8 cellular contexts compared by ENCODE assay signal in the genomic region with DNA sequence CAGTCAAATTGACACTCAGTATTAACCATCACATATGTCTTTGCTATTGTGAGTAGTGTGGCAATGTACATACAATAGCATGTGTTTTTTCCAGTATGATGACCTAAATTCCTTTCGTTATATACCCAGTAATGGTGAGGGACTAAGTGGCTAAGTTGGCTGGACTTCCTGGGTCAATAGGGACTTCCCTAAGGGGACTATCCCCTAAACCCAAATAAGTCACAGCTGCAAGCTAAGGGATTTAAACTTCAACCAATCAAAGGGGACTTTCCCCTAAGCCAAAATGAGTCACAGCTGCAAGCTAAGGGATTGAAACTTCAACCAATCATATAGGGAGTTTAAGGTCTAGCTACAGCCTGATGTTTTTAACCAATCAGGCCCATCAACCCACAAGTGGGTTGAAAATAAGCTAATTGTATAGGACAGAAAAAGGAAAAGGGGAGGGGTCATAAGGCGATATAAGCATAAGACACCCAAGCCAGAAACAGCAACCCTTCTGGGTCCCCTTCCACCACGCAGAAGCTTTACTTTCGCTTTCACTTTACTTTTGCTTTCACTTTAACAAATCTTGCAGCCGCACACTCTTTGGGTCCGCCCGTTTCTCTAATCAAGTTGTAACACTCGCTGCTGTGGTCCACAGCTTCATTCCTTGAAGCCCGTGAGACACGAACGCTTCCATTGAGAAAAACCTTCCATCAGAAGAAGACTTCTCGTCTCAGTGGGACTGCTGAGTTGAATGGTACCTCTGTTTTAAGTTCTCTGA.
DNase-seq lines count a peak whose midpoint lies in the region; ATAC-seq and TF ChIP-seq lines count a peak whose summit lies in the region.

No MANE protein-coding gene starts in this region.

- no peaks in the 10 kb centered on the region for H3K36me3 ChIP-seq in upper lobe of right lung

- intact Hi-C loops in dorsolateral prefrontal cortex (cut with DNase I) (no loop called here), upper lobe of right lung (cut with DNase I) (no loop called here)

- no peaks in the 10 kb centered on the region for H3K4me1 ChIP-seq in upper lobe of right lung

- TF ChIP-seq CTCF in dorsolateral prefrontal cortex (IDR thresholded peaks at IDR 0.05 in 54 of 56, conservative IDR thresholded peaks at IDR 0.05 in 2 of 56; ENCODE audit: low read depth in 1 of 56, partially characterized antibody in 56 of 56) (no peak), osteocyte (IDR thresholded peaks at IDR 0.05) (no peak), upper lobe of right lung (IDR thresholded peaks at IDR 0.05) (no peak)

- no peaks in the 10 kb centered on the region for H3K27me3 Mint-ChIP-seq in osteocyte (ENCODE audit: unreplicated experiment)

- DNase-seq in NCI-H187 treated with DMSO at 0.1 percent for 48 hours (lab: John Stamatoyannopoulos, UW) (peak; percentile 29), dorsolateral prefrontal cortex (peak in 1 of 10 donors; percentile 16), osteocyte (ENCODE audit: extremely low spot score, unreplicated experiment) (no peak), upper lobe of right lung (no peak), occipital lobe (lab: John Stamatoyannopoulos, UW) (no peak)
- DNase-seq in activated CD4-positive, alpha-beta T cell treated with anti-CD3 and anti-CD28 coated beads for 24 hours (ENCODE audit: low read depth in 2 of 2): peak; percentile 15 to 35

- no peaks in the 10 kb centered on the region for H3K36me3 Mint-ChIP-seq in osteocyte (ENCODE audit: unreplicated experiment)

- H3K27ac Mint-ChIP-seq in osteocyte (ENCODE audit: unreplicated experiment): peak overlapping the region; percentile 58

- no peaks in the 10 kb centered on the region for H3K27me3 ChIP-seq in dorsolateral prefrontal cortex
- H3K27me3 ChIP-seq in upper lobe of right lung: no peaks in the 10 kb centered on the region

- H3K4me3 ChIP-seq in dorsolateral prefrontal cortex (peak overlapping the region; percentile 1 to 75 (median 54)), upper lobe of right lung (peak overlapping the region; percentile 52)

- H3K4me1 Mint-ChIP-seq in osteocyte (ENCODE audit: unreplicated experiment): peaks cover 6% of the 10 kb centered on the region

- peaks cover 19% of the 10 kb centered on the region for H3K9me3 Mint-ChIP-seq in osteocyte (ENCODE audit: unreplicated experiment)

- ATAC-seq in GM18519 (IDR thresholded peaks at IDR 0.05; ENCODE audit: low FRiP score, unreplicated experiment) (peak; percentile 86), HG02759 (IDR thresholded peaks at IDR 0.05; ENCODE audit: unreplicated experiment) (peak; percentile 91), upper lobe of right lung (peak; percentile 73)

- peak overlapping the region; percentile 60 for H3K4me3 Mint-ChIP-seq in osteocyte (ENCODE audit: unreplicated experiment)

- H3K9me3 ChIP-seq in upper lobe of right lung: no peaks in the 10 kb centered on the region

- H3K27ac ChIP-seq in dorsolateral prefrontal cortex (peak overlapping the region in 40 of 59 donors; percentile 1 to 80 (median 40)), upper lobe of right lung (peak overlapping the region; percentile 73)

Comparison
In these comparisons a context has a peak if more than half of its experiments do, and no peak if none do; other contexts are left out.
1. DNase-seq: peak in NCI-H187 treated with DMSO at 0.1 percent for 48 hours (single experiment) and activated CD4-positive, alpha-beta T cell treated with anti-CD3 and anti-CD28 coated beads for 24 hours (2 of 2); none in osteocyte (single experiment), upper lobe of right lung (single experiment) and occipital lobe (single experiment).
2. Peak in every context shown above with its lines, with median percentiles within 50 percentile points of each other: ATAC-seq.